17 cellular contexts compared by ENCODE assay signal in the genomic region with DNA sequence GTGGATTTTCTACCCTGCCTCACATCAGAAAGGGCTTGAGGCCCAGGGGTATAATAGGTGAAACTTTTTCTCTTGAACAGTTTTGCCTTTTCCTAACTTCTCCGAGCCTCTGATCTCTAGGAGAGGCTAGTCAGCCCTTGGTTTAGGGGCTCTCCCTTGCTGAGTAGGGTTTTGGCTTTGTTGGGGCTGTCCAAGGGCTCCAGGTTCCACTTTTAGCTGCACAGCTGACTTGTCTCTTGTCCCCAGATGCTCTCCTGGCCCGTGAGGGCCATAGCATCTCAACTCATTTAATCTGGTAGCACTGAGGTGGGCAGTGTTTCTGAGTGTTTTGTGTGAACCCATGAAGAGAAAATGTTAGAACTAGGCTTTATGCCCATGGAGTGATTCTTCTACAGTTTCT.
"Had no signal": no experiment of that assay in that cellular context is flagged by ENCODE, and none has a peak within 500 bp of the region (broad histone marks: within the 10 kb centered on the region; RNA-seq: fewer than 3 reads in every experiment).

No MANE protein-coding gene starts in this region.

- H3K36me3 Mint-ChIP-seq: immature natural killer cell had no signal

- H3K9me3 Mint-ChIP-seq: activated naive CD4-positive, alpha-beta T cell treated with anti-CD3 and anti-CD28 coated beads, Interleukin-2, amount 50 U/mL, for 24 hours; activated T-cell treated with anti-CD3 and anti-CD28 coated beads, Interleukin-2, amount 50 U/mL, for 4 hours; immature natural killer cell; neural progenitor cell had no signal

- H3K4me2 ChIP-seq: neural progenitor cell had no signal

- ATAC-seq: activated T-cell treated with anti-CD3 and anti-CD28 coated beads, Interleukin-2, amount 50 U/mL, for 4 hours; lower lobe of right lung had no signal

- H3K9ac ChIP-seq: neural progenitor cell had no signal

- H3K27me3 Mint-ChIP-seq: activated naive CD4-positive, alpha-beta T cell treated with anti-CD3 and anti-CD28 coated beads, Interleukin-2, amount 50 U/mL, for 24 hours had no signal

- H3K9me3 ChIP-seq: lower lobe of right lung, ovary, stomach, thoracic aorta had no signal

- H3K27ac ChIP-seq: lower lobe of right lung, neural progenitor cell, ovary, stomach, thoracic aorta had no signal

- H3K36me3 ChIP-seq: lower lobe of right lung, neural progenitor cell, ovary, stomach, thoracic aorta had no signal

- H3K27me3 ChIP-seq: neural progenitor cell, ovary, stomach had no signal

- H3K4me1 ChIP-seq: lower lobe of right lung had no signal

- H3K4me3 ChIP-seq: lower lobe of right lung, neural progenitor cell, ovary, stomach, thoracic aorta had no signal

- H3K4me3 Mint-ChIP-seq: activated naive CD4-positive, alpha-beta T cell treated with anti-CD3 and anti-CD28 coated beads, Interleukin-2, amount 50 U/mL, for 24 hours; activated T-cell treated with anti-CD3 and anti-CD28 coated beads, Interleukin-2, amount 50 U/mL, for 4 hours; immature natural killer cell; neural progenitor cell had no signal

- DNase-seq: activated CD4-positive, CD25-positive, alpha-beta regulatory T cell treated with anti-CD3 and anti-CD28 coated beads, Interleukin-2, amount 50 U/mL, for 72 hours; activated effector memory CD4-positive, alpha-beta T cell treated with Interleukin-2 at 50 U/mL for 16 hours; activated T-cell treated with anti-CD3 and anti-CD28 coated beads, Interleukin-2, amount 50 U/mL, for 4 hours; central memory CD4-positive, alpha-beta T cell; cortex of kidney; effector CD8-positive, alpha-beta T cell; foreskin fibroblast; immature natural killer cell; lower lobe of right lung; ovary; stimulated activated CD4-positive, alpha-beta T cell treated with anti-CD3 and anti-CD28 coated beads, Interleukin-12 subunit alpha, Interleukin-12 subunit beta, amount 100 ng/mL, for 4 hours; stimulated activated CD4-positive, alpha-beta T cell treated with anti-CD3 and anti-CD28 coated beads, Interleukin-2, amount 100 ng/mL, for 24 hours; stomach; T1000 had no signal

- H2AFZ ChIP-seq: neural progenitor cell had no signal

- H3K27ac Mint-ChIP-seq: activated naive CD4-positive, alpha-beta T cell treated with anti-CD3 and anti-CD28 coated beads, Interleukin-2, amount 50 U/mL, for 24 hours; immature natural killer cell; neural progenitor cell had no signal
